ENCODE assay signal across 1 cellular context in genomic region chr5:133400831-133401351, GRCh38.
TF ChIP-seq lines count a peak whose summit lies in the region.

No MANE protein-coding gene starts in this region.

TF ChIP-seq in GM23338, 12 proteins besides CTCF, POLR2A, EP300 and RAD21 (continued from another document):
- TF ChIP-seq ZNF462 (CRISPR knock-in tag; IDR thresholded peaks at IDR 0.05) (no peak), EZH2phosphoT487 (IDR thresholded peaks at IDR 0.05; ENCODE audit: unreplicated experiment) (no peak), NANOG (IDR thresholded peaks at IDR 0.05; ENCODE audit: borderline replicate concordance) (no peak), REST (IDR thresholded peaks at IDR 0.05; ENCODE audit: unreplicated experiment) (no peak)
